ENCODE assay signal across 28 cellular contexts in the genomic region with DNA sequence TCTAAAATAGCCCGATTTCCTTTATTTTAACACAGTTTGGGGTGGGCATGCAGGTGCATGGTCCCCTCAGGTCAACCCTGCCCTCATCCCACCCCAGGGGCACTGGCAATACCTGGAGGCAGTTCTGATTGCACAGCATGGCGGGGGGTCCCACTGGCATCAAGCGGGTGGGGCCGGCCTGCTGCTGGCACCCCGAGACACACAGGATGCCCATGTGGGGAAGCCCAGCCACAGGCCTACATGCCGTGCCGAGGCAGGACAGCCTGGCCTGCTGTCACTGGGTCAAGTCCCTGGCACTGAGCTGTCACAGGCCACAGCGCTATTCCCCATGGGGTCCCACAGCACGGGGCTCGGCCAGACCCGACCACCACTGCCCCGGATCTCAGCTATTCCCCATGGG. TPM values are rescaled to one million over a fixed set of nuclear protein-coding genes. Genes with fewer than 3 reads are reported as not detected.
"Had no signal": no experiment of that assay in that cellular context is flagged by ENCODE, and none has a peak within 500 bp of the region (broad histone marks: within the 10 kb centered on the region; RNA-seq: fewer than 3 reads in every experiment).

No MANE protein-coding gene starts in this region.

- H3K9ac ChIP-seq: KMS-11 had no signal

- H3K4me1 Mint-ChIP-seq: activated CD8-positive, alpha-beta memory T cell treated with anti-CD3 and anti-CD28 coated beads, Interleukin-2, amount 10 ng/mL, durations not matched to agents 7 days and 5 days; activated naive CD4-positive, alpha-beta T cell treated with anti-CD3 and anti-CD28 coated beads, Interleukin-2, amount 50 U/mL, for 24 hours had no signal

- H3K4me1 ChIP-seq: ascending aorta had no signal

- H3K27ac Mint-ChIP-seq: activated CD8-positive, alpha-beta memory T cell treated with anti-CD3 and anti-CD28 coated beads, Interleukin-2, amount 10 ng/mL, durations not matched to agents 7 days and 5 days; activated naive CD4-positive, alpha-beta T cell treated with anti-CD3 and anti-CD28 coated beads, Interleukin-2, amount 50 U/mL, for 24 hours; activated T-cell treated with anti-CD3 and anti-CD28 coated beads, Interleukin-2, amount 50 U/mL, for 24 hours; activated T-helper 1 cell treated with anti-CD3 and anti-CD28 coated beads, Interleukin-12 subunit alpha, Interleukin-12 subunit beta, Interleukin-2, Interleukin-4 antibody, amounts not matched to agents 30 ng/mL and 10 ng/mL and 1 ng/mL, durations not matched to agents 14 hours and 24 hours and 36 hours; T-helper 17 cell; WTC11 had no signal

- H3K9me3 ChIP-seq: ascending aorta, body of pancreas, Peyer's patch had no signal

- H3K9me3 Mint-ChIP-seq: activated naive CD4-positive, alpha-beta T cell treated with anti-CD3 and anti-CD28 coated beads, Interleukin-2, amount 50 U/mL, for 24 hours; activated T-cell treated with anti-CD3 and anti-CD28 coated beads, Interleukin-2, amount 50 U/mL, for 24 hours; activated T-helper 1 cell treated with anti-CD3 and anti-CD28 coated beads, Interleukin-12 subunit alpha, Interleukin-12 subunit beta, Interleukin-2, Interleukin-4 antibody, amounts not matched to agents 30 ng/mL and 10 ng/mL and 1 ng/mL, durations not matched to agents 14 hours and 24 hours and 36 hours; WTC11 had no signal

- H3K4me3 Mint-ChIP-seq: activated CD8-positive, alpha-beta memory T cell treated with anti-CD3 and anti-CD28 coated beads, Interleukin-2, amount 10 ng/mL, durations not matched to agents 7 days and 5 days; activated naive CD4-positive, alpha-beta T cell treated with anti-CD3 and anti-CD28 coated beads, Interleukin-2, amount 50 U/mL, for 24 hours; activated T-cell treated with anti-CD3 and anti-CD28 coated beads, Interleukin-2, amount 50 U/mL, for 24 hours; activated T-helper 1 cell treated with anti-CD3 and anti-CD28 coated beads, Interleukin-12 subunit alpha, Interleukin-12 subunit beta, Interleukin-2, Interleukin-4 antibody, amounts not matched to agents 30 ng/mL and 10 ng/mL and 1 ng/mL, durations not matched to agents 14 hours and 24 hours and 36 hours; T-helper 17 cell; WTC11 had no signal

- H3K4me2 ChIP-seq: KMS-11 had no signal

- DNase-seq: activated CD4-positive, alpha-beta T cell treated with anti-CD3 and anti-CD28 coated beads for 48 hours; activated CD4-positive, alpha-beta T cell treated with anti-CD3 and anti-CD28 coated beads, Interleukin-2, amount 50 U/mL, for 48 hours; activated CD4-positive, CD25-positive, alpha-beta regulatory T cell treated with anti-CD3 and anti-CD28 coated beads, Interleukin-2, amount 50 U/mL, for 72 hours; activated CD8-positive, alpha-beta memory T cell treated with anti-CD3 and anti-CD28 coated beads, Interleukin-2, amount 10 ng/mL, durations not matched to agents 7 days and 5 days; activated effector memory CD4-positive, alpha-beta T cell treated with Interleukin-2 at 50 U/mL for 16 hours; activated naive CD4-positive, alpha-beta T cell; activated T-cell treated with anti-CD3 and anti-CD28 coated beads, Interleukin-2, amount 50 U/mL, for 24 hours; body of pancreas; NCI-H1092; NCI-H1417; NCI-H2029; NCI-H345; NCI-H510A; NCI-H526 treated with DMSO at 0.1 percent for 48 hours; NK-92 treated with Interleukin-12 subunit alpha and Interleukin-12 subunit beta, amount 100 ng/mL, for 24 hours; Peyer's patch; SHP77; T-helper 17 cell; T-helper 9 cell had no signal

- FAIRE-seq: bronchial epithelial cell had no signal

- H3K4me3 ChIP-seq: ascending aorta, body of pancreas, Peyer's patch had no signal

- H3K36me3 ChIP-seq: ascending aorta, Peyer's patch had no signal

- H3K27ac ChIP-seq: ascending aorta, body of pancreas, KMS-11, Peyer's patch, RWPE1 had no signal

- H3K36me3 Mint-ChIP-seq: activated naive CD4-positive, alpha-beta T cell treated with anti-CD3 and anti-CD28 coated beads, Interleukin-2, amount 50 U/mL, for 24 hours; WTC11 had no signal

- ATAC-seq: activated CD8-positive, alpha-beta memory T cell treated with anti-CD3 and anti-CD28 coated beads, Interleukin-2, amount 10 ng/mL, durations not matched to agents 7 days and 5 days; body of pancreas; T-helper 17 cell; WTC11 had no signal

RNA-seq across cellular contexts. Expression of a gene that starts 11.9 kb away (rescaled TPM):
- total RNA-seq: activated CD8-positive, alpha-beta memory T cell treated with anti-CD3 and anti-CD28 coated beads, Interleukin-2, amount 10 ng/mL, durations not matched to agents 7 days and 5 days; activated T-helper 1 cell treated with anti-CD3 and anti-CD28 coated beads, Interleukin-12 subunit alpha, Interleukin-12 subunit beta, Interleukin-2, Interleukin-4 antibody, amounts not matched to agents 30 ng/mL and 10 ng/mL and 1 ng/mL, durations not matched to agents 14 hours and 24 hours and 36 hours; ascending aorta; body of pancreas; bronchial epithelial cell; MCF 10A; SK-MEL-5; T-helper 17 cell had no signal
